Comparison of ENCODE assay signal across 20 cellular contexts in genomic region chr2:11416191-11416590, GRCh38.
"Had no signal": no experiment of that assay in that cellular context is flagged by ENCODE, and none has a peak within 500 bp of the region (broad histone marks: within the 10 kb centered on the region; RNA-seq: fewer than 3 reads in every experiment).

No MANE protein-coding gene starts in this region.

- DNase-seq: activated CD4-positive, alpha-beta T cell treated with anti-CD3 and anti-CD28 coated beads, Interleukin-2, amount 10 ng/mL, durations not matched to agents 7 days and 5 days; activated CD8-positive, alpha-beta memory T cell treated with anti-CD3 and anti-CD28 coated beads, Interleukin-2, amount 50 U/mL, for 4 hours; activated CD8-positive, alpha-beta T cell treated with anti-CD3 and anti-CD28 coated beads, Interleukin-2, amount 10 ng/mL, durations not matched to agents 7 days and 5 days; activated effector memory CD4-positive, alpha-beta T cell treated with Interleukin-2 at 50 U/mL for 16 hours; activated naive CD4-positive, alpha-beta T cell treated with anti-CD3 and anti-CD28 coated beads, Interleukin-2, amount 50 U/mL, for 16 hours; activated T-cell treated with anti-CD3 and anti-CD28 coated beads, Interleukin-2, amount 50 U/mL, for 48 hours; aorta; brain microvascular endothelial cell; heart right ventricle; left ventricle myocardium inferior; mammary epithelial cell; occipital lobe; retina; stimulated activated naive B cell treated with anti-CD40 and anti-IgM and Interleukin-4, amounts not matched to agents 10 μg/mL and 1 μg/mL and 100 μg/mL, for 72 hours; T-helper 9 cell; upper lobe of left lung had no signal

- H3K27ac ChIP-seq: brain microvascular endothelial cell, coronary artery, gastroesophageal sphincter, heart right ventricle, left ventricle myocardium inferior, thoracic aorta, upper lobe of left lung had no signal

- H3K27me3 ChIP-seq: brain microvascular endothelial cell, gastroesophageal sphincter, heart right ventricle, upper lobe of left lung had no signal

- H3K36me3 ChIP-seq: brain microvascular endothelial cell, gastroesophageal sphincter, heart right ventricle, left ventricle myocardium inferior, thoracic aorta, upper lobe of left lung had no signal

- ATAC-seq: activated CD4-positive, CD25-positive, alpha-beta regulatory T cell treated with anti-CD3 and anti-CD28 coated beads, Interleukin-2, amount 50 U/mL, for 24 hours; activated CD8-positive, alpha-beta T cell treated with anti-CD3 and anti-CD28 coated beads, Interleukin-2, amount 10 ng/mL, durations not matched to agents 7 days and 5 days; gastroesophageal sphincter; heart right ventricle; stimulated activated naive B cell treated with anti-CD40 and anti-IgM and Interleukin-4, amounts not matched to agents 10 μg/mL and 1 μg/mL and 100 μg/mL, for 72 hours had no signal

- H3K4me3 ChIP-seq: coronary artery, gastroesophageal sphincter, heart right ventricle, left ventricle myocardium inferior, thoracic aorta, upper lobe of left lung had no signal
